Comparison of ENCODE assay signal across 8 cellular contexts in genomic region chr18:67515987-67516431, GRCh38. TPM values are rescaled to one million over a fixed set of nuclear protein-coding genes. Genes with fewer than 3 reads are reported as not detected.
DNase-seq lines count a peak whose midpoint lies in the region; ATAC-seq, FAIRE-seq and TF ChIP-seq lines count a peak whose summit lies in the region.

No MANE protein-coding gene starts in this region.

- no peaks in the 10 kb centered on the region for H3K9me3 Mint-ChIP-seq in type B pancreatic cell

- TF ChIP-seq CTCF in LNCaP clone FGC (IDR thresholded peaks at IDR 0.05; ENCODE audit: control insufficient read depth, extremely low read depth, insufficient read depth) (peak; percentile 80), heart left ventricle (IDR thresholded peaks at IDR 0.05) (peak; percentile 51 to 80 (median 69)), pancreas (IDR thresholded peaks at IDR 0.05) (peak in 3 of 4 donors; percentile 43 to 50 (median 45)), type B pancreatic cell (conservative IDR thresholded peaks at IDR 0.05) (peak; percentile 78)

- no peak for TF ChIP-seq POLR2A in heart left ventricle (IDR thresholded peaks at IDR 0.05)

- H3K27me3 Mint-ChIP-seq in type B pancreatic cell = peaks cover 31% of the 10 kb centered on the region

- FAIRE-seq in pancreas (lab: Jason Lieb, UNC) = no peak

- H3K4me3 Mint-ChIP-seq in type B pancreatic cell = peak overlapping the region; percentile 97

- H3K4me3 ChIP-seq in LNCaP clone FGC (ENCODE audit: low read depth, low read length) (peak overlapping the region; percentile 86), heart left ventricle (peak overlapping the region; percentile 65 to 96 (median 84)), pancreas (peak overlapping the region; percentile 74 to 83 (median 76))

- H3K27me3 ChIP-seq in heart left ventricle (no peaks in the 10 kb centered on the region), pancreas (no peaks in the 10 kb centered on the region)

- H3K9me3 ChIP-seq in heart left ventricle = no peaks in the 10 kb centered on the region
- H3K9me3 ChIP-seq in pancreas = no peaks in the 10 kb centered on the region

- intact Hi-C loops in heart left ventricle (cut with DNase I) (loop anchor here in 4 of 10 donors (5.0 to 10.0 kb wide), 4 partner anchors 1109 to 1201 kb away; partner anchors contain the start of gene TMX3 (in 1 of the 4)), pancreas (cut with DNase I) (no loop called here)

- H3K36me3 ChIP-seq in heart left ventricle (peaks cover 0 to 9% (median 0%) of the 10 kb centered on the region in 9 donors), pancreas (no peaks in the 10 kb centered on the region)

- H3K36me3 Mint-ChIP-seq in type B pancreatic cell = peaks cover 13% of the 10 kb centered on the region

- peak overlapping the region; percentile 57 to 92 (median 80) for H3K27ac ChIP-seq in heart left ventricle
- H3K27ac ChIP-seq in pancreas = peak overlapping the region; percentile 78 to 87 (median 80)

- ATAC-seq in SK-N-SH treated with all-trans-retinoic acid at 6 μM for 48 hours (peak; percentile 79), heart left ventricle (peak; percentile 45 to 79 (median 68)), pancreas (peak; percentile 70 to 90 (median 82))

- peaks cover 12% of the 10 kb centered on the region for H3K4me1 Mint-ChIP-seq in type B pancreatic cell (ENCODE audit: unreplicated experiment)

- 0 to 1% (median 0%) methylated on average over 14 to 37 of the region's 37 CpGs for WGBS in heart left ventricle, 4 donors
- WGBS in pancreas, 2 donors = 0% methylated on average over 37 of the region's 37 CpGs

- DNase-seq in EL (peak; percentile 84), GOT3 (lab: John Stamatoyannopoulos, UW) (peak; percentile 9), LNCaP clone FGC (ENCODE audit: low read depth) (peak; percentile 79), amniotic epithelial cell (ENCODE audit: low read depth) (peak; percentile 83), heart left ventricle (peak; percentile 81 to 89 (median 84)), pancreas (peak; percentile 82 to 93 (median 90)), type B pancreatic cell (ENCODE audit: extremely low spot score, unreplicated experiment) (peak; percentile 88)

- H3K4me1 ChIP-seq in heart left ventricle (peaks cover 0 to 21% (median 11%) of the 10 kb centered on the region in 12 donors), pancreas (peaks cover 0 to 7% (median 3%) of the 10 kb centered on the region in 3 donors)

- H3K27ac Mint-ChIP-seq in type B pancreatic cell = peak overlapping the region; percentile 81

TF ChIP-seq in SK-N-SH treated with all-trans-retinoic acid at 6 μM for 48 hours, 23 proteins besides CTCF, POLR2A, EP300 and RAD21:
- TF ChIP-seq ZFP30 (CRISPR knock-in tag; IDR thresholded peaks at IDR 0.05) (no peak), ZFP3 (CRISPR knock-in tag; IDR thresholded peaks at IDR 0.05) (0 out of 2 replicates have a peak, but pooled peaks have one; percentile 37), CREB5 (CRISPR knock-in tag; IDR thresholded peaks at IDR 0.05; ENCODE audit: low read depth) (no peak), PPARA (CRISPR knock-in tag; IDR thresholded peaks at IDR 0.05; ENCODE audit: borderline replicate concordance) (no peak), BACH2 (CRISPR knock-in tag; IDR thresholded peaks at IDR 0.05; ENCODE audit: borderline replicate concordance) (no peak), ISL1 (CRISPR knock-in tag; IDR thresholded peaks at IDR 0.05) (no peak)

RNA-seq across cellular contexts. Expression of gene DSEL, which starts 0.5 kb away (rescaled TPM):
- total RNA-seq in heart left ventricle (1 to 10 TPM; 1.7 to 4.0 (median 2.4) TPM), pancreas (1 to 10 TPM; 1.9 to 4.7 (median 2.5) TPM), type B pancreatic cell (ENCODE audit: low replicate concordance) (6.2 and 6.9 TPM in 2 replicates)
- polyA plus RNA-seq in heart left ventricle (1 to 10 TPM in 1 of 2 donors, under 1 TPM in 1; 0.61 to 1.7 TPM), pancreas (1 to 10 TPM in 1 of 2 donors, under 1 TPM in 1; 0.65 to 1.9 TPM)

Comparison
In these comparisons a context has a peak if more than half of its experiments do, and no peak if none do; other contexts are left out.
1. Peak in every context shown above with its lines: DNase-seq, ATAC-seq, H3K4me3 ChIP-seq and H3K27ac ChIP-seq.
2. DNase-seq: peak in every context shown above with its lines; median percentile 90 in pancreas; 88 in type B pancreatic cell; 84 in EL; 84 in heart left ventricle; 83 in amniotic epithelial cell; 79 in LNCaP clone FGC; 9 in GOT3.